ENCODE assay signal across 5 cellular contexts in the genomic region with DNA sequence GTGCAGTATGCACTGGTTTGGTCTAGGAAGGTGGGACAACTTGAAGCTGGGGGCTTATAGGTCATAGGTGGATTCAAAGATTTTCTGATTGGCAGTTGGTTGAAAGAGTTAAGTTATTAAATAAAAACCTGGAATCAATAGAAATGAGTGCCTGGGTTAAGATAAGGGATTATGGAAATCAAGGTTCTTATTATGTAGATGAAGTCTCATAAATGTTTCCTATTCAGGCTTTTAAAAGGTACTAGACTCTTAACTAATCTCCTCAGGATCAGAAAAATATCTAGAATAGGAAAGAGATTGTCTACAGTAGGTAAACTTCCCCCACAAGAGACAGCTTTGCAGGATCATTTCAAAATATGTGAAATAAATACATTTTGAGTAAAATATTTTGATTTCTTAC.
"Had no signal": no experiment of that assay in that cellular context is flagged by ENCODE, and none has a peak within 500 bp of the region (broad histone marks: within the 10 kb centered on the region; RNA-seq: fewer than 3 reads in every experiment).

No MANE protein-coding gene starts in this region.

- H3K9ac ChIP-seq: GM23248 had no signal

- H2AFZ ChIP-seq: GM23248 had no signal

- DNase-seq: GM23248, HCEC 1CT, IMR-90, KG1 had no signal

- ATAC-seq: K562 had no signal

- H3K4me3 ChIP-seq: GM23248, K562 had no signal

- H3K27ac ChIP-seq: GM23248 had no signal
